8 cellular contexts compared by ENCODE assay signal in the genomic region with DNA sequence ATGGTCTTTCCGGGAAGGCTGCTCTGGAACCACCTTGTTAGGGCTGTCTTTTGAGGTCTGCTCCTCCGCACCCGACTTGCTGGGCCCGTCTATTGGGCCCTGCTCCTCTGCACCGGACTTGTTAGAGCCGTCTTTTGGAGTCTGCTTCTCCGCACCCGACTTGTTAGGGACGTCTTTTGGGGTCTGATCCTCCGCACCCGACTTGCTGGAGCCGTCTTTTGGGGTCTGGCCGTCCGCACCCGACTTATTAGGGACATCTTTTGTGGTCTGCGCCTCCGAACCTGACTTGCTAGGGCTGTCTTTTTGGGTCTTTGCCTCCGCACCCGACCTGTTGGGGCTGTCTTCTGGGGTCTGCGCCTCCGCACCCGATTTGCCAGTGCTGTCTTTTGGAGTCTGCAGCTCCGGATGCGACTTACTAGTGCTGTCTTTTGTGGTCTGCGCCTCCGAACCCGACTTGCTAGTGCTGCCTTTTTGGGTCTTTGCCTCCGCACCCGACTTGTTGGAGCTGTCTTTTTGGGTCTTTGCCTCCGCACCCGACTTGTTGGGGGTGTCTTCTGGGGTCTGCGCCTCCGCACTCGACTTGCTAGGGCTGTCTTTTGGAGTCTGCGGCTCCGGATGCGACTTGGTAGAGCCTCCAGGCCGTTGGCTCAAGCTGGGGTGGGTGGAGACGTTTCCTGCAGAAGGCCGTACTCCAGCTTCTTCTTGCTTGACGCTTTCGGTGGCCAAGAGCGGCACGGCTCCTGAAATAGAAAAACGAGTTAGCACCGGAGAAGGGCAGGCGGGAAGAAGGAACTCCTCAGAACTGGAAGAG. TPM values are rescaled to one million over a fixed set of nuclear protein-coding genes. Genes with fewer than 3 reads are reported as not detected.
DNase-seq lines count a peak whose midpoint lies in the region; ATAC-seq and TF ChIP-seq lines count a peak whose summit lies in the region.

No MANE protein-coding gene starts in this region.

- H3K4me1 ChIP-seq in mucosa of descending colon (ENCODE audit: low read depth) = peaks cover 26% of the 10 kb centered on the region

- peak; percentile 17 for DNase-seq in KG1 (lab: John Stamatoyannopoulos, UW)
- DNase-seq in activated CD4-positive, alpha-beta T cell treated with anti-CD3 and anti-CD28 coated beads, Interleukin-2, amount 10 ng/mL, durations not matched to agents 7 days and 5 days = peak; percentile 72
- DNase-seq in effector CD4-positive, alpha-beta T cell = peak; percentile 54
- peak; percentile 68 to 82 (median 77) for DNase-seq in mucosa of descending colon
- DNase-seq in stimulated activated naive CD8-positive, alpha-beta T cell treated with anti-CD3 and anti-CD28 coated beads, Interleukin-15, Interleukin-2, amounts not matched to agents 100 U/mL and 50 U/mL, for 24 hours = peak; percentile 66
- no peak for DNase-seq in NCI-H2107 (lab: John Stamatoyannopoulos, UW)

- H3K4me1 Mint-ChIP-seq in activated CD4-positive, alpha-beta T cell treated with anti-CD3 and anti-CD28 coated beads, Interleukin-2, amount 10 ng/mL, durations not matched to agents 7 days and 5 days = peaks cover 46% of the 10 kb centered on the region

- intact Hi-C loops in mucosa of descending colon (cut with DNase I, micrococcal nuclease) = no loop called here

- no peaks in the 10 kb centered on the region for H3K9me3 ChIP-seq in mucosa of descending colon

- peaks cover 56% of the 10 kb centered on the region for H3K36me3 Mint-ChIP-seq in activated CD4-positive, alpha-beta T cell treated with anti-CD3 and anti-CD28 coated beads, Interleukin-2, amount 10 ng/mL, durations not matched to agents 7 days and 5 days (ENCODE audit: low read depth)

- CTCF ChIA-PET in activated CD4-positive, alpha-beta T cell treated with anti-CD3 and anti-CD28 coated beads, Interleukin-2, amount 10 ng/mL, durations not matched to agents 7 days and 5 days (lab: Charles Lee) = interaction anchor here (0.7 to 2.4 kb wide), 8 partner anchors 12 to 401 kb away, joined by 3 to 10 read pairs (median 6); a partner anchor contains a TSS

- peak overlapping the region; percentile 84 for H3K27ac ChIP-seq in C4-2B

- peak overlapping the region; percentile 40 for H3K4me3 ChIP-seq in mucosa of descending colon

- TF ChIP-seq CTCF in C4-2B (conservative IDR thresholded peaks at IDR 0.05) (no peak), mucosa of descending colon (IDR thresholded peaks at IDR 0.05) (no peak)

- H3K27ac Mint-ChIP-seq in activated CD4-positive, alpha-beta T cell treated with anti-CD3 and anti-CD28 coated beads, Interleukin-2, amount 10 ng/mL, durations not matched to agents 7 days and 5 days = peak overlapping the region; percentile 100

- POLR2A ChIA-PET in activated CD4-positive, alpha-beta T cell treated with anti-CD3 and anti-CD28 coated beads, Interleukin-2, amount 10 ng/mL, durations not matched to agents 7 days and 5 days (lab: Charles Lee) = interaction anchor here (0.6 to 1.8 kb wide), 6 partner anchors 9 to 870 kb away, joined by 3 to 7 read pairs (median 3); a partner anchor contains a TSS

- no peaks in the 10 kb centered on the region for H3K9me3 Mint-ChIP-seq in activated CD4-positive, alpha-beta T cell treated with anti-CD3 and anti-CD28 coated beads, Interleukin-2, amount 10 ng/mL, durations not matched to agents 7 days and 5 days

- ATAC-seq in GM21381 (IDR thresholded peaks at IDR 0.05; ENCODE audit: unreplicated experiment) (peak; percentile 21), mucosa of descending colon (peak; percentile 59)
- ATAC-seq in stimulated activated naive CD8-positive, alpha-beta T cell treated with anti-CD3 and anti-CD28 coated beads, Interleukin-15, Interleukin-2, amounts not matched to agents 100 U/mL and 50 U/mL, for 24 hours = peak; percentile 20

- peak overlapping the region; percentile 100 for H3K4me3 Mint-ChIP-seq in activated CD4-positive, alpha-beta T cell treated with anti-CD3 and anti-CD28 coated beads, Interleukin-2, amount 10 ng/mL, durations not matched to agents 7 days and 5 days

- no peaks in the 10 kb centered on the region for H3K27me3 Mint-ChIP-seq in activated CD4-positive, alpha-beta T cell treated with anti-CD3 and anti-CD28 coated beads, Interleukin-2, amount 10 ng/mL, durations not matched to agents 7 days and 5 days

- H3K36me3 ChIP-seq in mucosa of descending colon (ENCODE audit: low read depth) = peaks cover 9% of the 10 kb centered on the region

RNA-seq across cellular contexts. Expression of a gene that starts 0.6 kb away (rescaled TPM):
- 100 to 1,000 TPM; 127 to 130 TPM for total RNA-seq in activated CD4-positive, alpha-beta T cell treated with anti-CD3 and anti-CD28 coated beads, Interleukin-2, amount 10 ng/mL, durations not matched to agents 7 days and 5 days
- 100 to 1,000 TPM; 148 to 227 (median 163) TPM for total RNA-seq in mucosa of descending colon

RNA-seq across cellular contexts. Expression of a gene that starts 27.2 kb away (rescaled TPM):
- 10 to 100 TPM; 24.7 to 24.9 TPM for total RNA-seq in activated CD4-positive, alpha-beta T cell treated with anti-CD3 and anti-CD28 coated beads, Interleukin-2, amount 10 ng/mL, durations not matched to agents 7 days and 5 days
- 100 to 1,000 TPM; 154 to 378 (median 278) TPM for total RNA-seq in mucosa of descending colon

RNA-seq across cellular contexts. Expression of a gene that starts 27.4 kb away (rescaled TPM):
- 10 to 100 TPM; 19.4 to 22.1 TPM for total RNA-seq in activated CD4-positive, alpha-beta T cell treated with anti-CD3 and anti-CD28 coated beads, Interleukin-2, amount 10 ng/mL, durations not matched to agents 7 days and 5 days
- 10 to 100 TPM; 18.1 to 29.8 (median 23.0) TPM for total RNA-seq in mucosa of descending colon

Comparison
In these comparisons a context has a peak if more than half of its experiments do, and no peak if none do; other contexts are left out.
1. RNA of a gene that starts 27.2 kb away (total RNA-seq): 154 to 378 TPM in mucosa of descending colon; 24.7 to 24.9 TPM in activated CD4-positive, alpha-beta T cell treated with anti-CD3 and anti-CD28 coated beads, Interleukin-2, amount 10 ng/mL, durations not matched to agents 7 days and 5 days; every median in the first group is over 4 times any median in the second.
2. Peak in every context shown above with its lines, with median percentiles within 50 percentile points of each other: ATAC-seq.